ENCODE assay signal across 12 cellular contexts in genomic region chr5:108720416-108720815, GRCh38. TPM values are rescaled to one million over a fixed set of nuclear protein-coding genes. Genes with fewer than 3 reads are reported as not detected.
DNase-seq lines count a peak whose midpoint lies in the region; ATAC-seq and TF ChIP-seq lines count a peak whose summit lies in the region.
"Had no signal": no experiment of that assay in that cellular context is flagged by ENCODE, and none has a peak within 500 bp of the region (broad histone marks: within the 10 kb centered on the region; RNA-seq: fewer than 3 reads in every experiment).

No MANE protein-coding gene starts in this region.

- ATAC-seq in GM19043 (IDR thresholded peaks at IDR 0.05; ENCODE audit: low read depth, unreplicated experiment) (peak; percentile 90), HG02885 (IDR thresholded peaks at IDR 0.05; ENCODE audit: poor library complexity, unreplicated experiment) (peak; percentile 94), Right ventricle myocardium inferior (no peak)

- peaks cover 20% of the 10 kb centered on the region for H3K4me1 ChIP-seq in OCI-LY3 (ENCODE audit: low read length)
- H3K4me1 ChIP-seq: suprapubic skin had no signal

- 0 out of 2 replicates have a peak, but pooled peaks cover 3% of the 10 kb centered on the region for H4K20me1 ChIP-seq in OCI-LY3 (ENCODE audit: insufficient read depth, low read length)
- H4K20me1 ChIP-seq: BLaER1 treated with 17β-estradiol and CSF1 and Interleukin-3, amounts not matched to agents 10 nM and 100 nM had no signal

- H3K36me3 ChIP-seq in OCI-LY3 (replicated peaks; ENCODE audit: low read depth, low read length), result no peaks in the 10 kb centered on the region
- H3K36me3 ChIP-seq: BLaER1 treated with 17β-estradiol and CSF1 and Interleukin-3, amounts not matched to agents 10 nM and 100 nM; suprapubic skin had no signal

- no peak overlapping the region for H2AFZ ChIP-seq in OCI-LY3 (ENCODE audit: low read depth, low read length)

- DNase-seq in AML-193 (lab: John Stamatoyannopoulos, UW) (peak; percentile 21 to 37), mesenteric fat pad (ENCODE audit: low spot score) (no peak), NCI-H526 (lab: John Stamatoyannopoulos, UW) (no peak), NCI-H345 treated with DMSO at 0.1 percent for 48 hours (lab: John Stamatoyannopoulos, UW; ENCODE audit: unreplicated experiment) (no peak), Right ventricle myocardium inferior (ENCODE audit: missing footprints) (no peak)
- DNase-seq: activated CD4-positive, alpha-beta T cell treated with anti-CD3 and anti-CD28 coated beads, Interleukin-2, amount 10 ng/mL, durations not matched to agents 7 days and 5 days; NCI-H345 had no signal

- H3K4me2 ChIP-seq in OCI-LY3 (ENCODE audit: low read length), result peak overlapping the region; percentile 56

- H3K79me2 ChIP-seq in OCI-LY3 (ENCODE audit: low read length), result no peaks in the 10 kb centered on the region

- 0 out of 2 replicates have a peak overlapping the region, but pooled peaks have one; percentile 33 for H3K4me3 ChIP-seq in OCI-LY3 (ENCODE audit: low read length)
- H3K4me3 ChIP-seq: BLaER1 treated with 17β-estradiol and CSF1 and Interleukin-3, amounts not matched to agents 10 nM and 100 nM; suprapubic skin had no signal

- no peak for TF ChIP-seq CTCF in OCI-LY3 (IDR thresholded peaks at IDR 0.05; ENCODE audit: low read depth, low read length)

- no peak overlapping the region for H3K9ac ChIP-seq in OCI-LY3 (ENCODE audit: low read length)
- H3K9ac ChIP-seq: BLaER1 treated with 17β-estradiol and CSF1 and Interleukin-3, amounts not matched to agents 10 nM and 100 nM had no signal

- intact Hi-C loops in Right ventricle myocardium inferior (cut with DNase I), result no loop called here

- peaks cover 9% of the 10 kb centered on the region; the same call in 1 of the 2 replicates for H3K27me3 ChIP-seq in OCI-LY3 (ENCODE audit: low read depth, low read length)
- H3K27me3 ChIP-seq: BLaER1 treated with 17β-estradiol and CSF1 and Interleukin-3, amounts not matched to agents 10 nM and 100 nM; suprapubic skin had no signal

- no peak overlapping the region for H3K27ac ChIP-seq in OCI-LY3 (ENCODE audit: low read length)
- H3K27ac ChIP-seq: suprapubic skin had no signal

- H3K9me3 ChIP-seq in OCI-LY3 (ENCODE audit: insufficient read depth, low read length), result no peaks in the 10 kb centered on the region
- H3K9me3 ChIP-seq: BLaER1 treated with 17β-estradiol and CSF1 and Interleukin-3, amounts not matched to agents 10 nM and 100 nM; suprapubic skin had no signal

RNA-seq across cellular contexts. Expression of gene FER, which starts 27.3 kb away (rescaled TPM):
- total RNA-seq in mesenteric fat pad (37.6 TPM), Right ventricle myocardium inferior (11.8 TPM)

Comparison
In these comparisons a context has a peak if more than half of its experiments do, and no peak if none do; other contexts are left out.
1. DNase-seq: peak in AML-193 (2 of 2); none in mesenteric fat pad (single experiment), NCI-H526 (0 of 2), NCI-H345 treated with DMSO at 0.1 percent for 48 hours (single experiment) and Right ventricle myocardium inferior (single experiment).